In genomic region chr18:79847606-79848293, GRCh38 we compare ENCODE assay signal across 21 cellular contexts. TPM values are rescaled to one million over a fixed set of nuclear protein-coding genes. Genes with fewer than 3 reads are reported as not detected.
A peak's percentile ranks its signal among the peaks of the same experiment; 100 is the strongest.
DNase-seq lines count a peak whose midpoint lies in the region; ATAC-seq, FAIRE-seq and TF ChIP-seq lines count a peak whose summit lies in the region.
"Had no signal": no experiment of that assay in that cellular context is flagged by ENCODE, and none has a peak within 500 bp of the region (broad histone marks: within the 10 kb centered on the region; RNA-seq: fewer than 3 reads in every experiment).

No MANE protein-coding gene starts in this region.

- H2BK15ac ChIP-seq in neuronal stem cell (ENCODE audit: low read length), result peak overlapping the region; percentile 27

- no peak overlapping the region for H4K8ac ChIP-seq in neuronal stem cell (ENCODE audit: low read depth, low read length)

- no peak overlapping the region for H3K4me3 ChIP-seq in astrocyte (ENCODE audit: insufficient read depth, low read depth, low read length)
- H3K4me3 ChIP-seq in neuronal stem cell (ENCODE audit: low read length in 2 of 2), result no peak overlapping the region
- H3K4me3 ChIP-seq: BLaER1 treated with 17β-estradiol and CSF1 and Interleukin-3, amounts not matched to agents 10 nM and 100 nM; SJSA1 had no signal

- H3K4me3 Mint-ChIP-seq in astrocyte (ENCODE audit: unreplicated experiment), result peak overlapping the region; percentile 50
- H3K4me3 Mint-ChIP-seq: CD4-positive, alpha-beta memory T cell; IgD-negative memory B cell had no signal

- H3K9me3 Mint-ChIP-seq in astrocyte (ENCODE audit: unreplicated experiment), result peaks cover 3% of the 10 kb centered on the region

- no peaks in the 10 kb centered on the region for H3K79me2 ChIP-seq in astrocyte (ENCODE audit: insufficient read depth, low read length)

- H3K4me2 ChIP-seq in astrocyte (ENCODE audit: low read length) (no peak overlapping the region), neuronal stem cell (ENCODE audit: insufficient read depth, low read length, poor library complexity, severe bottlenecking) (no peak overlapping the region)
- H3K4me2 ChIP-seq: BLaER1 treated with 17β-estradiol and CSF1 and Interleukin-3, amounts not matched to agents 10 nM and 100 nM had no signal

- no peak overlapping the region for H2BK5ac ChIP-seq in neuronal stem cell (ENCODE audit: low read length)

- no peak overlapping the region for H2BK12ac ChIP-seq in neuronal stem cell (ENCODE audit: low read length)

- no peaks in the 10 kb centered on the region for H3K4me1 ChIP-seq in astrocyte (ENCODE audit: insufficient read depth, low read length)
- no peaks in the 10 kb centered on the region for H3K4me1 ChIP-seq in neuronal stem cell (ENCODE audit: control insufficient read depth in 2 of 2, insufficient read depth in 1 of 2, low read depth in 1 of 2, low read length in 2 of 2)
- H3K4me1 ChIP-seq: SJSA1 had no signal

- H3K27me3 ChIP-seq in astrocyte (ENCODE audit: insufficient read depth, low read length) (no peaks in the 10 kb centered on the region), neuronal stem cell (ENCODE audit: control insufficient read depth in 3 of 3, insufficient read depth in 3 of 3, low read depth in 1 of 3, low read length in 3 of 3) (peaks cover 0 to 3% (median 0%) of the 10 kb centered on the region in 3 experiments)
- H3K27me3 ChIP-seq: BLaER1 treated with 17β-estradiol and CSF1 and Interleukin-3, amounts not matched to agents 10 nM and 100 nM; SJSA1 had no signal

- H3K9me3 ChIP-seq in astrocyte (ENCODE audit: insufficient read depth, low read depth, low read length) (no peaks in the 10 kb centered on the region), neuronal stem cell (replicated peaks in 1 of 2; ENCODE audit: control insufficient read depth in 2 of 2, insufficient read depth in 1 of 2, low read depth in 1 of 2, low read length in 2 of 2) (peaks cover 0 to 2% of the 10 kb centered on the region in 2 donors)
- H3K9me3 ChIP-seq: SJSA1 had no signal

- H4K91ac ChIP-seq in neuronal stem cell (ENCODE audit: low read depth, low read length, poor library complexity), result no peak overlapping the region

- H4K20me1 ChIP-seq in astrocyte (ENCODE audit: insufficient read depth, low read length), result no peaks in the 10 kb centered on the region

- no peak for FAIRE-seq in astrocyte (lab: Jason Lieb, UNC)
- FAIRE-seq: G401.6 had no signal

- no peaks in the 10 kb centered on the region for H3K79me1 ChIP-seq in neuronal stem cell (ENCODE audit: low read depth, low read length)

- H3K14ac ChIP-seq in neuronal stem cell (ENCODE audit: low read length), result no peak overlapping the region

- H2BK120ac ChIP-seq in neuronal stem cell (ENCODE audit: low read depth, low read length), result no peak overlapping the region

- H3K9ac ChIP-seq in astrocyte (ENCODE audit: low read length), result no peak overlapping the region
- H3K9ac ChIP-seq in neuronal stem cell (ENCODE audit: low read depth, low read length, poor library complexity), result no peak overlapping the region
- H3K9ac ChIP-seq: BLaER1 treated with 17β-estradiol and CSF1 and Interleukin-3, amounts not matched to agents 10 nM and 100 nM had no signal

- H3K18ac ChIP-seq in neuronal stem cell (ENCODE audit: low read length), result no peak overlapping the region

- no peak for TF ChIP-seq CTCF in astrocyte (IDR thresholded peaks at IDR 0.05; ENCODE audit: insufficient read depth, low read depth, low read length)

- no peak overlapping the region for H3K27ac ChIP-seq in astrocyte (ENCODE audit: low read depth, low read length)
- no peak overlapping the region for H3K27ac ChIP-seq in neuronal stem cell (replicated peaks; ENCODE audit: low read length)
- H3K27ac ChIP-seq: 22Rv1; BLaER1 treated with 17β-estradiol and CSF1 and Interleukin-3, amounts not matched to agents 10 nM and 100 nM; SJSA1 had no signal

- H3K36me3 ChIP-seq in astrocyte (ENCODE audit: insufficient read depth, low read length) (no peaks in the 10 kb centered on the region), neuronal stem cell (replicated peaks in 1 of 2; ENCODE audit: control insufficient read depth in 2 of 2, insufficient read depth in 2 of 2, low read length in 2 of 2) (no peaks in the 10 kb centered on the region)
- H3K36me3 ChIP-seq: BLaER1 treated with 17β-estradiol and CSF1 and Interleukin-3, amounts not matched to agents 10 nM and 100 nM; SJSA1 had no signal

- H3K4me1 Mint-ChIP-seq in astrocyte (ENCODE audit: low read depth, unreplicated experiment), result no peaks in the 10 kb centered on the region

- H3K27ac Mint-ChIP-seq in astrocyte (ENCODE audit: unreplicated experiment), result no peak overlapping the region
- H3K27ac Mint-ChIP-seq: CD4-positive, alpha-beta memory T cell; IgD-negative memory B cell had no signal

- H2AK5ac ChIP-seq in neuronal stem cell (ENCODE audit: low read depth, low read length), result no peak overlapping the region

- DNase-seq in DMS53 (lab: John Stamatoyannopoulos, UW), result peak; percentile 40
- DNase-seq in DMS53 treated with DMSO at 0.1 percent for 48 hours (lab: John Stamatoyannopoulos, UW; ENCODE audit: unreplicated experiment), result no peak
- DNase-seq in H4 (ENCODE audit: low spot score), result peak; percentile 39
- no peak for DNase-seq in astrocyte (ENCODE audit: low read depth)
- no peak for DNase-seq in neuronal stem cell (ENCODE audit: low spot score)
- no peak for DNase-seq in COLO829 (ENCODE audit: low spot score)
- DNase-seq in NCI-H510A (lab: John Stamatoyannopoulos, UW), result no peak
- DNase-seq: ACHN; CD4-positive, alpha-beta memory T cell; GOT3; NCI-H1694 treated with DMSO at 0.1 percent for 48 hours; NCI-H2081 treated with DMSO at 0.1 percent for 48 hours; NCI-H2171 treated with DMSO at 0.1 percent for 48 hours; NCI-H69 had no signal

- no peak overlapping the region for H3K4ac ChIP-seq in neuronal stem cell (ENCODE audit: low read length)

- ATAC-seq in HG02678 (IDR thresholded peaks at IDR 0.05; ENCODE audit: unreplicated experiment), result no peak

- H3K36me3 Mint-ChIP-seq in astrocyte (ENCODE audit: low read depth, unreplicated experiment), result no peaks in the 10 kb centered on the region
- H3K36me3 Mint-ChIP-seq: CD4-positive, alpha-beta memory T cell had no signal

- no peak overlapping the region for H3K23ac ChIP-seq in neuronal stem cell (ENCODE audit: low read depth, low read length, poor library complexity)

- WGBS in neuronal stem cell (ENCODE audit: extremely low coverage in 2 of 2, insufficient read length in 2 of 2, insufficient replicate concordance in 1 of 2), 2 donors, result no CpG with 5 or more reads among the region's 15 CpGs

- H2AFZ ChIP-seq in astrocyte (ENCODE audit: low read depth, low read length) (no peak overlapping the region), neuronal stem cell (ENCODE audit: low read length) (no peak overlapping the region)

- peaks cover 9% of the 10 kb centered on the region for H3K27me3 Mint-ChIP-seq in astrocyte (ENCODE audit: low read depth, unreplicated experiment)

RNA-seq across cellular contexts. Expression of gene KCNG2, which starts 50.0 kb away (rescaled TPM):
- not detected in 2 replicates for total RNA-seq in H4 (2014; rRNA removed; shearing (Covaris generic))
- total RNA-seq in astrocyte, result 0.16 TPM in 1 of 2 replicates, not detected in the other
- polyA plus RNA-seq in neuronal stem cell (2013, experiment 1 of 2), result 0.29 TPM
- 0.29 TPM for polyA plus RNA-seq in neuronal stem cell (2013, experiment 2 of 2)
- total RNA-seq: CD4-positive, alpha-beta memory T cell; Daoy; SJSA1 had no signal
- polyA plus RNA-seq: CD4-positive, alpha-beta memory T cell; IgD-negative memory B cell had no signal

Comparison
In these comparisons a context has a peak if more than half of its experiments do, and no peak if none do; other contexts are left out.
1. DNase-seq: peak in DMS53 (single experiment) and H4 (single experiment); none in DMS53 treated with DMSO at 0.1 percent for 48 hours (single experiment), astrocyte (single experiment), neuronal stem cell (single experiment), COLO829 (single experiment) and NCI-H510A (single experiment).